Comparison of ENCODE assay signal across 20 cellular contexts in the genomic region with DNA sequence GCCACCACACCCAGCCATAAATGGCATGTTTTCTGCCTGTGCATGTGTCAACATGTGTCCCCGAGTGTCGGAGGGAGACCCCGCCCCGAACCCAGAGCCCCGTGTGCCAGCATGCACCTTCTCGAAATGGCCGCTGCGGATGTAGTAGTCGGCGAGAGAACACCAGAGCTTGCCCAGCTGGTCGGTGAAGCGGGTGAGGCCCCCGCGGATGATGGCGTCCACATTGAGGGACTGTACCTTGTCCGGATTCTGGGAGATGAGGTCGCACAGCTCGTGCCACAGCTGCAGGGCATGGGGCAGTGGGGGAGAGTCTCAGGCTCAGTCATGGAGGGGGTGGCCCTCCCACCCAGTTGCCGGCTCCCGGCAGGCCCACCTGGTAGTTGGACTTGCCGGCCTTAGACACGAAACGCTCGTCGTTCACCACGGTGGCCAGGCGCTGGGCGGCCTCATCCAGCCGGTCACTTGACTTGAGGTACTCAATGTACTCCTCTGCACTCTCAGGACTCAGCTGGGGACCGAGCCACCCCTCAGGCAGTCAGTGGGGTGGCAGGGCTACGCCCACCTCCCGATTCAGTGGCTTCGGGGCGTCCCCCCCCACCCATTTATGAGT. TPM values are rescaled to one million over a fixed set of nuclear protein-coding genes. Genes with fewer than 3 reads are reported as not detected.
A peak's percentile ranks its signal among the peaks of the same experiment; 100 is the strongest.
DNase-seq lines count a peak whose midpoint lies in the region; ATAC-seq, FAIRE-seq and TF ChIP-seq lines count a peak whose summit lies in the region.
"Had no signal": no experiment of that assay in that cellular context is flagged by ENCODE, and none has a peak within 500 bp of the region (broad histone marks: within the 10 kb centered on the region; RNA-seq: fewer than 3 reads in every experiment).

No MANE protein-coding gene starts in this region.

- H4K20me1 ChIP-seq in K562 (replicated peaks; ENCODE audit: control insufficient read depth, insufficient read depth, low read length): no peaks in the 10 kb centered on the region

- H3K79me2 ChIP-seq in K562 (ENCODE audit: control insufficient read depth, insufficient read depth, low read length): peaks cover 46% of the 10 kb centered on the region

- POLR2A ChIA-PET in HEK293 (lab: Yijun Ruan, JAX) (interaction anchor here (0.8 kb wide), 1 partner anchor 7 kb away, joined by 3 read pairs; a partner anchor contains a TSS), K562 (lab: Yijun Ruan, JAX) (interaction anchor here (0.6 kb wide), 1 partner anchor 244 kb away, joined by 3 read pairs; no protein-coding TSS in a partner anchor)

- FAIRE-seq in K562 (lab: Jason Lieb, UNC): no peak
- FAIRE-seq: A549, G401.6, GM19239, H1 had no signal

- TF ChIP-seq CTCF in HEK293 (tag by site-specific recombination; IDR thresholded peaks at IDR 0.05): no peak
- TF ChIP-seq CTCF in K562 (IDR thresholded peaks at IDR 0.05 in 2 of 3, conservative IDR thresholded peaks at IDR 0.05 in 1 of 3; ENCODE audit: insufficient read depth in 2 of 3, low read depth in 1 of 3, low read length in 3 of 3): no peak
- TF ChIP-seq CTCF in upper lobe of right lung (IDR thresholded peaks at IDR 0.05): no peak

- no peaks in the 10 kb centered on the region for H3K9me3 ChIP-seq in HEK293 (ENCODE audit: control insufficient read depth, insufficient read depth, low read depth, low read length)
- no peaks in the 10 kb centered on the region for H3K9me3 ChIP-seq in K562 (replicated peaks; ENCODE audit: control insufficient read depth, insufficient read depth, low read depth, low read length)
- no peaks in the 10 kb centered on the region for H3K9me3 ChIP-seq in upper lobe of right lung
- H3K9me3 ChIP-seq: A549 had no signal

- intact Hi-C loops in K562 (cut with micrococcal nuclease): no loop called here
- intact Hi-C loops in upper lobe of right lung (cut with DNase I): no loop called here

- H3K27me3 ChIP-seq in K562 (ENCODE audit: control insufficient read depth in 2 of 2, insufficient read depth in 2 of 2, low read length in 2 of 2) (no peaks in the 10 kb centered on the region), upper lobe of right lung (no peaks in the 10 kb centered on the region)

- WGBS in K562 (ENCODE audit: insufficient coverage, low coverage, missing lambda C conversion rate): 95% methylated on average over 24 of the region's 34 CpGs

- in situ Hi-C loops in K562 (cut with MboI): no loop called here
- in situ Hi-C loops in ACHN (cut with HindIII; ENCODE audit: low pct_ligation_motif_present, low pct_unique_long_range_greater_than_20kb, low sequenced_read_pairs): no loop called here

- peaks cover 0 to 64% of the 10 kb centered on the region in 2 experiments; a peak in 2 of 3 replicates for H3K36me3 ChIP-seq in HEK293 (ENCODE audit: control insufficient read depth in 2 of 2, insufficient read depth in 1 of 2, low read length in 2 of 2)
- peaks cover 59% of the 10 kb centered on the region; the same call in 2 of the 3 replicates for H3K36me3 ChIP-seq in K562 (ENCODE audit: control insufficient read depth, insufficient read depth, low read length)
- peaks cover 61% of the 10 kb centered on the region for H3K36me3 ChIP-seq in upper lobe of right lung

- CTCF ChIA-PET in HEK293 (lab: Yijun Ruan, JAX) (interaction anchor here (0.6 kb wide), 1 partner anchor 58 kb away, joined by 4 read pairs; no protein-coding TSS in a partner anchor), K562 (lab: Yijun Ruan, JAX; ENCODE audit: low intra/inter-chr PET ratio) (no interaction called here)

- ATAC-seq in K562 (no peak), upper lobe of right lung (no peak)
- ATAC-seq: A549 had no signal

- no peaks in the 10 kb centered on the region for H3K9me1 ChIP-seq in K562 (ENCODE audit: control insufficient read depth, insufficient read depth, low read length)

- TF ChIP-seq EP300 in K562 (IDR thresholded peaks at IDR 0.05; ENCODE audit: low read length): no peak

- no peak overlapping the region for H3K4me2 ChIP-seq in K562 (ENCODE audit: insufficient read depth, low read length)
- H3K4me2 ChIP-seq: A549 had no signal

- H3K9ac ChIP-seq in K562 (ENCODE audit: insufficient read depth in 1 of 2, low read depth in 2 of 2, low read length in 2 of 2): no peak overlapping the region
- H3K9ac ChIP-seq: GM23248 had no signal

- no peak overlapping the region for H2AFZ ChIP-seq in K562 (ENCODE audit: low read depth, low read length)
- H2AFZ ChIP-seq: GM23248 had no signal

- no peak overlapping the region for H3K27ac ChIP-seq in HEK293 (ENCODE audit: extremely low read depth, low read depth, low read length)
- H3K27ac ChIP-seq in K562 (ENCODE audit: extremely low read depth, low read depth, low read length): no peak overlapping the region
- H3K27ac ChIP-seq in upper lobe of right lung: no peak overlapping the region
- H3K27ac ChIP-seq in caudate nucleus (ENCODE audit: low read depth, low read length): no peak overlapping the region
- H3K27ac ChIP-seq: A549, GM23248 had no signal

- no peak for TF ChIP-seq RAD21 in K562 (CRISPR knock-in tag; conservative IDR thresholded peaks at IDR 0.05 in 1 of 2, IDR thresholded peaks at IDR 0.05 in 1 of 2)

- H3K4me3 ChIP-seq in HEK293 (ENCODE audit: low read depth, low read length) (no peak overlapping the region), K562 (no peak overlapping the region), upper lobe of right lung (no peak overlapping the region)
- H3K4me3 ChIP-seq: A549, GM23248 had no signal

- no peak for TF ChIP-seq POLR2A in K562 (conservative IDR thresholded peaks at IDR 0.05)

- H3K4me1 ChIP-seq in HEK293 (ENCODE audit: control insufficient read depth, insufficient read depth, low read length) (peaks cover 4% of the 10 kb centered on the region; the same call in 1 of the 2 replicates), K562 (replicated peaks in 1 of 2; ENCODE audit: control insufficient read depth in 2 of 2, insufficient read depth in 2 of 2, low read length in 2 of 2) (peaks cover 8 to 30% of the 10 kb centered on the region in 2 experiments; a peak in 4 of 5 replicates), upper lobe of right lung (peaks cover 16% of the 10 kb centered on the region)

- DNase-seq in K562 (ENCODE audit: extremely low read depth in 1 of 4, low spot score in 3 of 4) (no peak), upper lobe of right lung (peak; percentile 64), caudate nucleus (lab: John Stamatoyannopoulos, UW) (no peak), ACHN (no peak)
- DNase-seq: 8988T; C1 segment of cervical spinal cord; Calu3; CD4-positive, alpha-beta memory T cell; COR-L47; DMS53; DND-41; GM23248; H7; HCEC 1CT had no signal

- no TSS peak for BruUV-seq in K562 (replicated peaks; lab: Mats Ljungman, UMichigan)

RNA-seq across cellular contexts. Expression of a gene that starts 3.5 kb away (rescaled TPM):
- 26.2 and 87.7 TPM in 2 replicates for total RNA-seq in K562 (2011; cell fraction: chromatin; rRNA removed; ENCODE audit: low replicate concordance)
- total RNA-seq in K562 (2011; cell fraction: nucleolus; rRNA removed): 82.9 and 84.2 TPM in 2 replicates
- total RNA-seq in K562 (2011; cell fraction: nucleoplasm; rRNA removed): 36.0 and 40.3 TPM in 2 replicates
- total RNA-seq in K562 (2014; rRNA removed) (43.7 and 54.6 TPM in 2 replicates), K562 (2014; rRNA removed; fragmentation: Illumina TruSeq; extraction: Trizol) (5.6 and 7.6 TPM in 2 replicates), K562 (2015; rRNA removed; fragmentation: Illumina TruSeq; extraction: Trizol) (22.0 and 24.3 TPM in 2 replicates), K562 (2021) (58.3 and 58.7 TPM in 2 replicates), upper lobe of right lung (42.3 TPM)
- polyA plus RNA-seq in K562 (2011; rRNA removed) (19.1 and 36.3 TPM in 2 replicates), K562 (2014; fragmentation: Illumina TruSeq; extraction: Trizol) (20.0 and 33.9 TPM in 2 replicates), K562 (2014; fragmentation: Nextera tagmentation; extraction: Ambion mirVana) (under 1 TPM; 0.21 to 0.71 TPM), K562 (2014; rRNA removed) (36.7 and 38.4 TPM in 2 replicates)
- 34.9 and 73.2 TPM in 2 replicates for polyA plus RNA-seq in K562 (2011; cell fraction: cytosol; rRNA removed)
- polyA plus RNA-seq in K562 (2011; cell fraction: nucleus; rRNA removed): 90.6 and 116 TPM in 2 replicates
- 39.7 and 58.7 TPM in 2 replicates for polyA plus RNA-seq in K562 (2012)
- polyA minus RNA-seq in K562 (2011; rRNA and poly(A)+ RNA removed): 19.3 and 29.5 TPM in 2 replicates
- polyA minus RNA-seq in K562 (2011; cell fraction: cytosol; rRNA and poly(A)+ RNA removed): 50.8 and 65.5 TPM in 2 replicates
- polyA minus RNA-seq in K562 (2011; cell fraction: nucleus; rRNA and poly(A)+ RNA removed): 26.3 and 36.9 TPM in 2 replicates

RNA-seq across cellular contexts. Expression of a gene that starts 3.7 kb away (rescaled TPM):
- 38.1 and 46.0 TPM in 2 replicates for total RNA-seq in K562 (2011; cell fraction: chromatin; rRNA removed; ENCODE audit: low replicate concordance)
- 31.5 and 34.5 TPM in 2 replicates for total RNA-seq in K562 (2011; cell fraction: nucleolus; rRNA removed)
- 43.6 and 52.8 TPM in 2 replicates for total RNA-seq in K562 (2011; cell fraction: nucleoplasm; rRNA removed)
- total RNA-seq in K562 (2014; rRNA removed): 59.9 and 62.3 TPM in 2 replicates
- total RNA-seq in K562 (2014; rRNA removed; fragmentation: Illumina TruSeq; extraction: Trizol): 116 and 120 TPM in 2 replicates
- 82.1 and 93.7 TPM in 2 replicates for total RNA-seq in K562 (2015; rRNA removed; fragmentation: Illumina TruSeq; extraction: Trizol)
- 147 and 160 TPM in 2 replicates for total RNA-seq in K562 (2021)
- 51.1 and 72.3 TPM in 2 replicates for polyA plus RNA-seq in K562 (2011; rRNA removed)
- 21.3 and 27.3 TPM in 2 replicates for polyA plus RNA-seq in K562 (2011; cell fraction: cytosol; rRNA removed)
- 33.8 and 34.8 TPM in 2 replicates for polyA plus RNA-seq in K562 (2011; cell fraction: nucleus; rRNA removed)
- polyA plus RNA-seq in K562 (2012): 68.4 and 184 TPM in 2 replicates
- polyA plus RNA-seq in K562 (2014; fragmentation: Illumina TruSeq; extraction: Trizol): 77.2 and 79.8 TPM in 2 replicates
- polyA plus RNA-seq in K562 (2014; fragmentation: Nextera tagmentation; extraction: Ambion mirVana): 100 to 1,000 TPM; 322 to 351 TPM
- polyA plus RNA-seq in K562 (2014; rRNA removed): 98.3 and 111 TPM in 2 replicates
- 14.1 and 14.8 TPM in 2 replicates for polyA minus RNA-seq in K562 (2011; rRNA and poly(A)+ RNA removed)
- 8.8 and 9.0 TPM in 2 replicates for polyA minus RNA-seq in K562 (2011; cell fraction: cytosol; rRNA and poly(A)+ RNA removed)
- polyA minus RNA-seq in K562 (2011; cell fraction: nucleus; rRNA and poly(A)+ RNA removed): 4.7 and 15.7 TPM in 2 replicates
- total RNA-seq in upper lobe of right lung: 93.2 TPM

RNA-seq across cellular contexts. Expression of a gene that starts 7.7 kb away (rescaled TPM):
- 1.8 TPM in 1 of 2 replicates, not detected in the other for total RNA-seq in K562 (2011; cell fraction: chromatin; rRNA removed; ENCODE audit: low replicate concordance)
- 0.53 and 1.2 TPM in 2 replicates for total RNA-seq in K562 (2011; cell fraction: nucleolus; rRNA removed)
- 0.59 and 1.8 TPM in 2 replicates for total RNA-seq in K562 (2011; cell fraction: nucleoplasm; rRNA removed)
- total RNA-seq in K562 (2014; rRNA removed) (0.73 and 1.5 TPM in 2 replicates), K562 (2014; rRNA removed; fragmentation: Illumina TruSeq; extraction: Trizol) (0.25 TPM in 1 of 2 replicates, not detected in the other), K562 (2015; rRNA removed; fragmentation: Illumina TruSeq; extraction: Trizol) (0.23 TPM in 1 of 2 replicates, not detected in the other), K562 (2021) (0.96 and 1.3 TPM in 2 replicates), upper lobe of right lung (3.5 TPM)
- polyA plus RNA-seq in K562 (2011; rRNA removed) (0.17 and 0.47 TPM in 2 replicates), K562 (2014; fragmentation: Illumina TruSeq; extraction: Trizol) (0.90 TPM in 1 of 2 replicates, not detected in the other), K562 (2014; fragmentation: Nextera tagmentation; extraction: Ambion mirVana) (under 1 TPM in 1 of 2 experiments, not detected in 1; 0.22 TPM), K562 (2014; rRNA removed) (1.3 and 1.6 TPM in 2 replicates)
- polyA plus RNA-seq in K562 (2011; cell fraction: cytosol; rRNA removed): 0.49 and 0.79 TPM in 2 replicates
- 2.3 and 6.4 TPM in 2 replicates for polyA plus RNA-seq in K562 (2011; cell fraction: nucleus; rRNA removed)
- polyA plus RNA-seq in K562 (2012): 1.7 and 3.8 TPM in 2 replicates
- not detected in 2 replicates for polyA minus RNA-seq in K562 (2011; rRNA and poly(A)+ RNA removed)
- polyA minus RNA-seq in K562 (2011; cell fraction: cytosol; rRNA and poly(A)+ RNA removed): not detected in 2 replicates
- not detected in 2 replicates for polyA minus RNA-seq in K562 (2011; cell fraction: nucleus; rRNA and poly(A)+ RNA removed)
- total RNA-seq: Calu3, GM23248, H1, H7 had no signal
- polyA plus RNA-seq: BJ, GM23248, H1 had no signal

RNA-seq across cellular contexts. Expression of a gene that starts 11.0 kb away (rescaled TPM):
- total RNA-seq in K562 (2011; cell fraction: chromatin; rRNA removed; ENCODE audit: low replicate concordance): 1,097 and 1,923 TPM in 2 replicates
- 928 and 1,024 TPM in 2 replicates for total RNA-seq in K562 (2011; cell fraction: nucleolus; rRNA removed)
- 1,126 and 1,380 TPM in 2 replicates for total RNA-seq in K562 (2011; cell fraction: nucleoplasm; rRNA removed)
- 79.9 and 96.0 TPM in 2 replicates for total RNA-seq in K562 (2014; rRNA removed)
- total RNA-seq in K562 (2014; rRNA removed; fragmentation: Illumina TruSeq; extraction: Trizol): 29.8 and 31.6 TPM in 2 replicates
- 37.6 and 38.4 TPM in 2 replicates for total RNA-seq in K562 (2015; rRNA removed; fragmentation: Illumina TruSeq; extraction: Trizol)
- 136 and 163 TPM in 2 replicates for total RNA-seq in K562 (2021)
- polyA plus RNA-seq in K562 (2011; rRNA removed): 141 and 157 TPM in 2 replicates
- 143 and 228 TPM in 2 replicates for polyA plus RNA-seq in K562 (2011; cell fraction: cytosol; rRNA removed)
- 689 and 874 TPM in 2 replicates for polyA plus RNA-seq in K562 (2011; cell fraction: nucleus; rRNA removed)
- polyA plus RNA-seq in K562 (2012): 178 and 291 TPM in 2 replicates
- polyA plus RNA-seq in K562 (2014; fragmentation: Illumina TruSeq; extraction: Trizol): 71.3 and 102 TPM in 2 replicates
- polyA plus RNA-seq in K562 (2014; fragmentation: Nextera tagmentation; extraction: Ambion mirVana): 1 to 10 TPM; 2.5 to 9.1 TPM
- 142 and 145 TPM in 2 replicates for polyA plus RNA-seq in K562 (2014; rRNA removed)
- 674 and 952 TPM in 2 replicates for polyA minus RNA-seq in K562 (2011; rRNA and poly(A)+ RNA removed)
- polyA minus RNA-seq in K562 (2011; cell fraction: cytosol; rRNA and poly(A)+ RNA removed): 134 and 138 TPM in 2 replicates
- 244 and 299 TPM in 2 replicates for polyA minus RNA-seq in K562 (2011; cell fraction: nucleus; rRNA and poly(A)+ RNA removed)
- total RNA-seq in upper lobe of right lung: 162 TPM

RNA-seq across cellular contexts. Expression of a gene that starts 30.2 kb away (rescaled TPM):
- total RNA-seq in K562 (2011; cell fraction: chromatin; rRNA removed; ENCODE audit: low replicate concordance): 0.56 and 3.9 TPM in 2 replicates
- 0.92 and 3.5 TPM in 2 replicates for total RNA-seq in K562 (2011; cell fraction: nucleolus; rRNA removed)
- total RNA-seq in K562 (2011; cell fraction: nucleoplasm; rRNA removed): 0.99 and 1.2 TPM in 2 replicates
- total RNA-seq in K562 (2014; rRNA removed): 0.18 and 0.24 TPM in 2 replicates
- total RNA-seq in K562 (2014; rRNA removed; fragmentation: Illumina TruSeq; extraction: Trizol): 0.25 TPM in 1 of 2 replicates, not detected in the other
- 0.07 and 0.23 TPM in 2 replicates for total RNA-seq in K562 (2015; rRNA removed; fragmentation: Illumina TruSeq; extraction: Trizol)
- 0.67 and 0.89 TPM in 2 replicates for total RNA-seq in K562 (2021)
- polyA plus RNA-seq in K562 (2011; rRNA removed): 0.25 and 0.64 TPM in 2 replicates
- 0.40 and 0.49 TPM in 2 replicates for polyA plus RNA-seq in K562 (2011; cell fraction: cytosol; rRNA removed)
- polyA plus RNA-seq in K562 (2011; cell fraction: nucleus; rRNA removed): 2.3 and 2.5 TPM in 2 replicates
- polyA plus RNA-seq in K562 (2012): 0.65 and 2.6 TPM in 2 replicates
- 0.30 TPM in 2 replicates for polyA plus RNA-seq in K562 (2014; fragmentation: Illumina TruSeq; extraction: Trizol)
- under 1 TPM in 1 of 2 experiments, not detected in 1; 0.01 TPM for polyA plus RNA-seq in K562 (2014; fragmentation: Nextera tagmentation; extraction: Ambion mirVana)
- 0.17 and 0.18 TPM in 2 replicates for polyA plus RNA-seq in K562 (2014; rRNA removed)
- 0.06 and 0.07 TPM in 2 replicates for polyA minus RNA-seq in K562 (2011; rRNA and poly(A)+ RNA removed)
- 0.38 and 1.0 TPM in 2 replicates for polyA minus RNA-seq in K562 (2011; cell fraction: cytosol; rRNA and poly(A)+ RNA removed)
- polyA minus RNA-seq in K562 (2011; cell fraction: nucleus; rRNA and poly(A)+ RNA removed): 0.54 and 1.8 TPM in 2 replicates
- total RNA-seq in upper lobe of right lung: 29.1 TPM
- total RNA-seq: GM23248 had no signal
- polyA plus RNA-seq: BJ, GM23248 had no signal
